18 cellular contexts compared by ENCODE assay signal in the genomic region with DNA sequence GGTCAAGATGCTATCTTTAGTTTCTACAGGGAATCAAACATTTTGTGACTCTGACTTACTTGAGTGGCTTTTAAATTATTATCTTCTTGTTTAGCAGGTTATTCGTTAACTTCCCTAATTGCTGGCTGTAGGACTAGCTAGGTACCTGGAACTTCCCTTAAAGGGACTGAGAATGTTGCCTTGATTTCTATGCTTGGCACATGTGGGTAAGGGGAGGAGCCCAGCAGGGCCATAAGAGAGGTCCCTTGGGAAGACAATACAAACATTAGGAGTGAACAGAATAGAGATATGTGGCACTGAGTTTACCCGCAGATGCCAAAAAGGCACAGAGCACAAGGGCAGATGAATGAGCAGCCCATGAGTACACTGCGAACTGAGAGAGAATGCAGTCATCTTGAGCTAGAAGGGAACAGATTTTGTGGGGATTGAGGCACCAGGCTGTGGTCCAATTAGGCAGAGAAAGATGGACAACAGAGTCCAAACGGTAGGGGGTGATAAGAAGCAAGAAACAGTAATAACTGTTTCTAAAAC. TPM values are rescaled to one million over a fixed set of nuclear protein-coding genes. Genes with fewer than 3 reads are reported as not detected.
DNase-seq lines count a peak whose midpoint lies in the region; ATAC-seq and TF ChIP-seq lines count a peak whose summit lies in the region.
"Had no signal": no experiment of that assay in that cellular context is flagged by ENCODE, and none has a peak within 500 bp of the region (broad histone marks: within the 10 kb centered on the region; RNA-seq: fewer than 3 reads in every experiment).

No MANE protein-coding gene starts in this region.

- H3K27me3 ChIP-seq in dorsolateral prefrontal cortex (no peaks in the 10 kb centered on the region), brain microvascular endothelial cell (replicated peaks) (no peaks in the 10 kb centered on the region)

- H3K27ac Mint-ChIP-seq in progenitor cell of endocrine pancreas: peak overlapping the region; percentile 7
- no peak overlapping the region for H3K27ac Mint-ChIP-seq in activated naive CD4-positive, alpha-beta T cell treated with anti-CD3 and anti-CD28 coated beads for 36 hours
- H3K27ac Mint-ChIP-seq: dendritic cell treated with granulocyte-macrophage colony-stimulating factor and Interleukin-4, amounts not matched to agents 40 ng/mL and 50 ng/mL, for 4 days had no signal

- TF ChIP-seq CTCF in dorsolateral prefrontal cortex (IDR thresholded peaks at IDR 0.05 in 54 of 56, conservative IDR thresholded peaks at IDR 0.05 in 2 of 56; ENCODE audit: low read depth in 1 of 56, partially characterized antibody in 56 of 56): peak in 17 of 56 donors; percentile 7 to 42 (median 23)
- no peak for TF ChIP-seq CTCF in progenitor cell of endocrine pancreas (IDR thresholded peaks at IDR 0.05; ENCODE audit: unreplicated experiment)
- no peak for TF ChIP-seq CTCF in brain microvascular endothelial cell (IDR thresholded peaks at IDR 0.05; ENCODE audit: low read depth, low read length, missing control alignments)

- H3K36me3 Mint-ChIP-seq in progenitor cell of endocrine pancreas (ENCODE audit: insufficient read depth): peaks cover 6% of the 10 kb centered on the region
- no peaks in the 10 kb centered on the region for H3K36me3 Mint-ChIP-seq in activated naive CD4-positive, alpha-beta T cell treated with anti-CD3 and anti-CD28 coated beads for 36 hours (ENCODE audit: low read depth)

- peak; percentile 44 for DNase-seq in DMS153 treated with DMSO at 0.1 percent for 48 hours (lab: John Stamatoyannopoulos, UW; ENCODE audit: unreplicated experiment)
- DNase-seq in NCI-H2107 (lab: John Stamatoyannopoulos, UW): peak; percentile 27
- no peak for DNase-seq in dorsolateral prefrontal cortex
- no peak for DNase-seq in progenitor cell of endocrine pancreas (ENCODE audit: low spot score, unreplicated experiment)
- DNase-seq in activated naive CD4-positive, alpha-beta T cell treated with anti-CD3 and anti-CD28 coated beads for 36 hours: no peak
- no peak for DNase-seq in brain microvascular endothelial cell
- DNase-seq: activated CD4-positive, alpha-beta T cell treated with anti-CD3 and anti-CD28 coated beads, Interleukin-2, amount 50 U/mL, for 48 hours; activated naive CD4-positive, alpha-beta T cell treated with anti-CD3 and anti-CD28 coated beads, Interleukin-2, amount 50 U/mL, for 16 hours; activated T-cell treated with anti-CD3 and anti-CD28 coated beads, Interleukin-2, amount 50 U/mL, for 1 hour; stimulated activated naive CD8-positive, alpha-beta T cell treated with anti-CD3 and anti-CD28 coated beads, Interleukin-15, Interleukin-2, amounts not matched to agents 100 U/mL and 50 U/mL, for 24 hours; SW 1271 had no signal

- intact Hi-C loops in dorsolateral prefrontal cortex (cut with DNase I): loop anchor here in 1 of 2 donors (5.0 kb wide), 1 partner anchor 59 kb away; a partner anchor contains a TSS
- intact Hi-C loops in activated naive CD4-positive, alpha-beta T cell treated with anti-CD3 and anti-CD28 coated beads for 36 hours (cut with micrococcal nuclease): loop anchor here (10.0 kb wide), 1 partner anchor 52 kb away; no protein-coding TSS in a partner anchor

- H3K4me3 ChIP-seq in dorsolateral prefrontal cortex (no peak overlapping the region), brain microvascular endothelial cell (ENCODE audit: low read depth, low read length) (no peak overlapping the region)
- H3K4me3 ChIP-seq: lung had no signal

- H3K27ac ChIP-seq in dorsolateral prefrontal cortex: peak overlapping the region in 35 of 59 donors; percentile 1 to 93 (median 43)
- H3K27ac ChIP-seq in brain microvascular endothelial cell: no peak overlapping the region

- H3K4me1 Mint-ChIP-seq in progenitor cell of endocrine pancreas (ENCODE audit: low read depth): peaks cover 32% of the 10 kb centered on the region
- H3K4me1 Mint-ChIP-seq in activated naive CD4-positive, alpha-beta T cell treated with anti-CD3 and anti-CD28 coated beads for 36 hours (ENCODE audit: low read depth): no peaks in the 10 kb centered on the region

- ATAC-seq in GM18520 (IDR thresholded peaks at IDR 0.05; ENCODE audit: unreplicated experiment): no peak
- no peak for ATAC-seq in HG03108 (IDR thresholded peaks at IDR 0.05; ENCODE audit: unreplicated experiment)
- ATAC-seq: HepG2; stimulated activated naive CD8-positive, alpha-beta T cell treated with anti-CD3 and anti-CD28 coated beads, Interleukin-15, Interleukin-2, amounts not matched to agents 100 U/mL and 50 U/mL, for 24 hours had no signal

- H3K4me3 Mint-ChIP-seq in progenitor cell of endocrine pancreas (ENCODE audit: low read depth): no peak overlapping the region
- no peak overlapping the region for H3K4me3 Mint-ChIP-seq in activated naive CD4-positive, alpha-beta T cell treated with anti-CD3 and anti-CD28 coated beads for 36 hours
- H3K4me3 Mint-ChIP-seq: dendritic cell treated with granulocyte-macrophage colony-stimulating factor and Interleukin-4, amounts not matched to agents 40 ng/mL and 50 ng/mL, for 4 days had no signal

- no peaks in the 10 kb centered on the region for H3K27me3 Mint-ChIP-seq in progenitor cell of endocrine pancreas
- no peaks in the 10 kb centered on the region for H3K27me3 Mint-ChIP-seq in activated naive CD4-positive, alpha-beta T cell treated with anti-CD3 and anti-CD28 coated beads for 36 hours (ENCODE audit: low read depth)
- H3K27me3 Mint-ChIP-seq: dendritic cell treated with granulocyte-macrophage colony-stimulating factor and Interleukin-4, amounts not matched to agents 40 ng/mL and 50 ng/mL, for 4 days had no signal

- no peaks in the 10 kb centered on the region for H3K9me3 Mint-ChIP-seq in progenitor cell of endocrine pancreas (ENCODE audit: low read depth)
- no peaks in the 10 kb centered on the region for H3K9me3 Mint-ChIP-seq in activated naive CD4-positive, alpha-beta T cell treated with anti-CD3 and anti-CD28 coated beads for 36 hours
- H3K9me3 Mint-ChIP-seq: dendritic cell treated with granulocyte-macrophage colony-stimulating factor and Interleukin-4, amounts not matched to agents 40 ng/mL and 50 ng/mL, for 4 days had no signal

- CTCF ChIA-PET in activated naive CD4-positive, alpha-beta T cell treated with anti-CD3 and anti-CD28 coated beads for 36 hours (lab: Charles Lee): interaction anchor here (0.6 kb wide), 1 partner anchor 1837 kb away, joined by 3 read pairs; no protein-coding TSS in a partner anchor

- in situ Hi-C loops in brain microvascular endothelial cell (cut with HindIII; ENCODE audit: low pct_ligation_motif_present, low sequenced_read_pairs): no loop called here

- H3K36me3 ChIP-seq in brain microvascular endothelial cell (replicated peaks): no peaks in the 10 kb centered on the region

RNA-seq across cellular contexts. Expression of a gene that starts 9.8 kb away (rescaled TPM):
- total RNA-seq in dorsolateral prefrontal cortex: 10 to 100 TPM in 96 of 120 experiments, 1 to 10 TPM in 24; 6.2 to 26.3 (median 12.5) TPM
- total RNA-seq in progenitor cell of endocrine pancreas: 1.7 and 3.7 TPM in 2 replicates
- total RNA-seq in activated naive CD4-positive, alpha-beta T cell treated with anti-CD3 and anti-CD28 coated beads for 36 hours: not detected
- total RNA-seq: epithelial cell of proximal tubule, M059J had no signal

RNA-seq across cellular contexts. Expression of a gene that starts 58.4 kb away (rescaled TPM):
- 10 to 100 TPM in 114 of 120 experiments, 1 to 10 TPM in 6; 8.6 to 20.8 (median 14.3) TPM for total RNA-seq in dorsolateral prefrontal cortex
- total RNA-seq in progenitor cell of endocrine pancreas: 30.6 and 37.1 TPM in 2 replicates
- total RNA-seq in activated naive CD4-positive, alpha-beta T cell treated with anti-CD3 and anti-CD28 coated beads for 36 hours: 10 to 100 TPM; 31.8 to 33.5 TPM

Comparison
In these comparisons a context has a peak if more than half of its experiments do, and no peak if none do; other contexts are left out.
1. DNase-seq: peak in DMS153 treated with DMSO at 0.1 percent for 48 hours (single experiment) and NCI-H2107 (single experiment); none in dorsolateral prefrontal cortex (0 of 10), progenitor cell of endocrine pancreas (single experiment), activated naive CD4-positive, alpha-beta T cell treated with anti-CD3 and anti-CD28 coated beads for 36 hours (single experiment) and brain microvascular endothelial cell (single experiment).